In the genomic region with DNA sequence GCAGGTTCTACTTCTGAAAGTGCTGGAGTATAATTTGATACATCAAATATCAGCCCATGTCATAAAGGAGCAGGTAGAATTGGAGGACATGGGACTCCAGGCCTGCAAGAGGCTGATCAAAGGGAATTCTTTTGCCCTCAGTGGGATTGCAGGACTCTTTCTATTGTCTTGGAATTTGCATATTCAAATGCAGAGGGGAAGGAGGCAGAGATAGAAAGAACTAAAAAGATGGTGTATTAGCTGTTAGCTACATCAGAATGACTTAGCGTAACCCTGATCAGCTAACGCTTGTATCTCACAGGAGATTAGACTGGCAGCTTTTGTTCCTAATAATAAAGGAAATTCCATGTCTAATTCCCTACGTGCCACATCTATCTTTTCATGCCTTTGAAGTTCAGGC, we compare ENCODE assay signal across 2 cellular contexts.
TF ChIP-seq lines count a peak whose summit lies in the region.

No MANE protein-coding gene starts in this region.

TF ChIP-seq in H1, 55 proteins besides CTCF, POLR2A, EP300 and RAD21:
- peak; percentile 83 for TF ChIP-seq POU5F1 (IDR thresholded peaks at IDR 0.05; ENCODE audit: low read depth, low read length)
- no peak for TF ChIP-seq ATF2 (IDR thresholded peaks at IDR 0.05; ENCODE audit: low read length)
- TF ChIP-seq CHD7 (IDR thresholded peaks at IDR 0.05; ENCODE audit: insufficient replicate concordance, low read length): peak; percentile 31
- TF ChIP-seq CREB1 (IDR thresholded peaks at IDR 0.05): no peak

TF ChIP-seq in HepG2, 621 proteins besides CTCF, POLR2A, EP300 and RAD21:
- TF ChIP-seq ZNF296 (CRISPR knock-in tag; conservative IDR thresholded peaks at IDR 0.05) (no peak), ZNF597 (CRISPR knock-in tag; IDR thresholded peaks at IDR 0.05) (no peak), RFX3 (CRISPR knock-in tag; IDR thresholded peaks at IDR 0.05) (no peak), PAWR (CRISPR knock-in tag; IDR thresholded peaks at IDR 0.05; ENCODE audit: borderline replicate concordance) (no peak), ZNF660 (CRISPR knock-in tag; IDR thresholded peaks at IDR 0.05; ENCODE audit: borderline replicate concordance, low read depth) (no peak), FOXP1 (IDR thresholded peaks at IDR 0.05) (no peak), FOXP1 (CRISPR knock-in tag; IDR thresholded peaks at IDR 0.05) (no peak), SUZ12 (IDR thresholded peaks at IDR 0.05; ENCODE audit: low read depth, low read length) (no peak), HOXA5 (CRISPR knock-in tag; IDR thresholded peaks at IDR 0.05) (no peak), SMARCC2 (IDR thresholded peaks at IDR 0.05) (no peak), EZH2 (conservative IDR thresholded peaks at IDR 0.05; ENCODE audit: low read depth, low read length) (no peak), ZMYM3 (CRISPR knock-in tag; IDR thresholded peaks at IDR 0.05) (no peak), ZNF484 (CRISPR knock-in tag; IDR thresholded peaks at IDR 0.05; ENCODE audit: borderline replicate concordance, low read depth) (no peak), NCOA5 (CRISPR knock-in tag; IDR thresholded peaks at IDR 0.05) (no peak), NKX3-1 (CRISPR knock-in tag; IDR thresholded peaks at IDR 0.05) (no peak), PRMT3 (CRISPR knock-in tag; IDR thresholded peaks at IDR 0.05; ENCODE audit: borderline replicate concordance, low read depth) (no peak), PHF8 (CRISPR knock-in tag; IDR thresholded peaks at IDR 0.05) (no peak), DBP (CRISPR knock-in tag; IDR thresholded peaks at IDR 0.05; ENCODE audit: not compliant biosample characterization) (no peak)
- TF ChIP-seq, protein P1, sequence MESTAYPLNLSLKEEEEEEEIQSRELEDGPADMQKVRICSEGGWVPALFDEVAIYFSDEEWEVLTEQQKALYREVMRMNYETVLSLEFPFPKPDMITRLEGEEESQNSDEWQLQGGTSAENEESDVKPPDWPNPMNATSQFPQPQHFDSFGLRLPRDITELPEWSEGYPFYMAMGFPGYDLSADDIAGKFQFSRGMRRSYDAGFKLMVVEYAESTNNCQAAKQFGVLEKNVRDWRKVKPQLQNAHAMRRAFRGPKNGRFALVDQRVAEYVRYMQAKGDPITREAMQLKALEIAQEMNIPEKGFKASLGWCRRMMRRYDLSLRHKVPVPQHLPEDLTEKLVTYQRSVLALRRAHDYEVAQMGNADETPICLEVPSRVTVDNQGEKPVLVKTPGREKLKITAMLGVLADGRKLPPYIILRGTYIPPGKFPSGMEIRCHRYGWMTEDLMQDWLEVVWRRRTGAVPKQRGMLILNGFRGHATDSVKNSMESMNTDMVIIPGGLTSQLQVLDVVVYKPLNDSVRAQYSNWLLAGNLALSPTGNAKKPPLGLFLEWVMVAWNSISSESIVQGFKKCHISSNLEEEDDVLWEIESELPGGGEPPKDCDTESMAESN (CRISPR knock-in tag; conservative IDR thresholded peaks at IDR 0.05): no peak
- TF ChIP-seq, protein P2, sequence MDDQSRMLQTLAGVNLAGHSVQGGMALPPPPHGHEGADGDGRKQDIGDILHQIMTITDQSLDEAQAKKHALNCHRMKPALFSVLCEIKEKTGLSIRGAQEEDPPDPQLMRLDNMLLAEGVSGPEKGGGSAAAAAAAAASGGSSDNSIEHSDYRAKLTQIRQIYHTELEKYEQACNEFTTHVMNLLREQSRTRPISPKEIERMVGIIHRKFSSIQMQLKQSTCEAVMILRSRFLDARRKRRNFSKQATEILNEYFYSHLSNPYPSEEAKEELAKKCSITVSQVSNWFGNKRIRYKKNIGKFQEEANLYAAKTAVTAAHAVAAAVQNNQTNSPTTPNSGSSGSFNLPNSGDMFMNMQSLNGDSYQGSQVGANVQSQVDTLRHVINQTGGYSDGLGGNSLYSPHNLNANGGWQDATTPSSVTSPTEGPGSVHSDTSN (CRISPR knock-in tag; IDR thresholded peaks at IDR 0.05; ENCODE audit: borderline replicate concordance): no peak
- TF ChIP-seq, protein P3, sequence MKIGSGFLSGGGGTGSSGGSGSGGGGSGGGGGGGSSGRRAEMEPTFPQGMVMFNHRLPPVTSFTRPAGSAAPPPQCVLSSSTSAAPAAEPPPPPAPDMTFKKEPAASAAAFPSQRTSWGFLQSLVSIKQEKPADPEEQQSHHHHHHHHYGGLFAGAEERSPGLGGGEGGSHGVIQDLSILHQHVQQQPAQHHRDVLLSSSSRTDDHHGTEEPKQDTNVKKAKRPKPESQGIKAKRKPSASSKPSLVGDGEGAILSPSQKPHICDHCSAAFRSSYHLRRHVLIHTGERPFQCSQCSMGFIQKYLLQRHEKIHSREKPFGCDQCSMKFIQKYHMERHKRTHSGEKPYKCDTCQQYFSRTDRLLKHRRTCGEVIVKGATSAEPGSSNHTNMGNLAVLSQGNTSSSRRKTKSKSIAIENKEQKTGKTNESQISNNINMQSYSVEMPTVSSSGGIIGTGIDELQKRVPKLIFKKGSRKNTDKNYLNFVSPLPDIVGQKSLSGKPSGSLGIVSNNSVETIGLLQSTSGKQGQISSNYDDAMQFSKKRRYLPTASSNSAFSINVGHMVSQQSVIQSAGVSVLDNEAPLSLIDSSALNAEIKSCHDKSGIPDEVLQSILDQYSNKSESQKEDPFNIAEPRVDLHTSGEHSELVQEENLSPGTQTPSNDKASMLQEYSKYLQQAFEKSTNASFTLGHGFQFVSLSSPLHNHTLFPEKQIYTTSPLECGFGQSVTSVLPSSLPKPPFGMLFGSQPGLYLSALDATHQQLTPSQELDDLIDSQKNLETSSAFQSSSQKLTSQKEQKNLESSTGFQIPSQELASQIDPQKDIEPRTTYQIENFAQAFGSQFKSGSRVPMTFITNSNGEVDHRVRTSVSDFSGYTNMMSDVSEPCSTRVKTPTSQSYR (CRISPR knock-in tag; IDR thresholded peaks at IDR 0.05; ENCODE audit: borderline replicate concordance): no peak
